13 cellular contexts compared by ENCODE assay signal in genomic region chr10:23656735-23657134, GRCh38.
A peak's percentile ranks its signal among the peaks of the same experiment; 100 is the strongest.
DNase-seq lines count a peak whose midpoint lies in the region; ATAC-seq, FAIRE-seq and TF ChIP-seq lines count a peak whose summit lies in the region.
"Had no signal": no experiment of that assay in that cellular context is flagged by ENCODE, and none has a peak within 500 bp of the region (broad histone marks: within the 10 kb centered on the region; RNA-seq: fewer than 3 reads in every experiment).

No MANE protein-coding gene starts in this region.

- intact Hi-C loops in adrenal gland (cut with DNase I) (no loop called here), HepG2 (cut with micrococcal nuclease; ENCODE audit: unreplicated experiment) (loop anchor here (1.0 kb wide), 1 partner anchor 342 kb away; no protein-coding TSS in a partner anchor)

- ATAC-seq in GM23338 (peak; percentile 59), HepG2 (no peak), GM18498 (IDR thresholded peaks at IDR 0.05; ENCODE audit: unreplicated experiment) (no peak), omental fat pad (ENCODE audit: low FRiP score) (no peak), HG03175 (IDR thresholded peaks at IDR 0.05; ENCODE audit: unreplicated experiment) (no peak)
- ATAC-seq: left ventricle myocardium superior had no signal

- H3K27me3 ChIP-seq in BE2C, result no peaks in the 10 kb centered on the region
- H3K27me3 ChIP-seq in GM23338 (ENCODE audit: insufficient read depth), result no peaks in the 10 kb centered on the region
- no peaks in the 10 kb centered on the region for H3K27me3 ChIP-seq in adrenal gland
- no peaks in the 10 kb centered on the region; a peak in 2 of 5 replicates for H3K27me3 ChIP-seq in HepG2 (ENCODE audit: control insufficient read depth in 1 of 2, insufficient read depth in 2 of 2, low read length in 2 of 2)
- H3K27me3 ChIP-seq: colonic mucosa had no signal

- H4K20me1 ChIP-seq in GM23338 (replicated peaks; ENCODE audit: insufficient read depth), result no peaks in the 10 kb centered on the region
- no peaks in the 10 kb centered on the region for H4K20me1 ChIP-seq in HepG2 (ENCODE audit: insufficient read depth, low read length)

- H3K27ac ChIP-seq in GM23338 (ENCODE audit: low read depth), result no peak overlapping the region
- no peak overlapping the region for H3K27ac ChIP-seq in adrenal gland
- no peak overlapping the region for H3K27ac ChIP-seq in HepG2 (ENCODE audit: extremely low read length, insufficient read depth, low read length)
- H3K27ac ChIP-seq: colonic mucosa had no signal

- H3K4me1 ChIP-seq in BE2C, result no peaks in the 10 kb centered on the region
- no peaks in the 10 kb centered on the region for H3K4me1 ChIP-seq in GM23338 (ENCODE audit: insufficient read depth)
- H3K4me1 ChIP-seq in adrenal gland (replicated peaks in 1 of 2), result no peaks in the 10 kb centered on the region
- H3K4me1 ChIP-seq in HepG2 (ENCODE audit: insufficient read depth, low read length), result no peaks in the 10 kb centered on the region
- H3K4me1 ChIP-seq: colonic mucosa had no signal

- H3K79me2 ChIP-seq in GM23338 (replicated peaks; ENCODE audit: insufficient read depth) (no peaks in the 10 kb centered on the region), HepG2 (ENCODE audit: insufficient read depth, low read length) (no peaks in the 10 kb centered on the region)

- H3F3A ChIP-seq in GM23338 (replicated peaks; ENCODE audit: low read depth), result no peaks in the 10 kb centered on the region

- no peak for DNase-seq in BE2C
- peak; percentile 65 for DNase-seq in GM23338 (ENCODE audit: low spot score)
- no peak for DNase-seq in adrenal gland
- no peak for DNase-seq in HepG2 (ENCODE audit: low spot score)
- no peak for DNase-seq in omental fat pad (ENCODE audit: low spot score)
- DNase-seq in NCI-H82 (lab: John Stamatoyannopoulos, UW), result no peak
- DNase-seq: colonic mucosa, left ventricle myocardium superior, NCI-H524 had no signal

- TF ChIP-seq EP300 in HepG2 (IDR thresholded peaks at IDR 0.05; ENCODE audit: low read depth in 2 of 2, low read length in 2 of 2) (no peak), HepG2 (CRISPR knock-in tag; IDR thresholded peaks at IDR 0.05; ENCODE audit: borderline replicate concordance) (no peak)

- peaks cover 11% of the 10 kb centered on the region for H3K4me1 Mint-ChIP-seq in GM23338

- H3K27ac Mint-ChIP-seq in GM23338, result no peak overlapping the region

- TF ChIP-seq POLR2A in adrenal gland (IDR thresholded peaks at IDR 0.05) (no peak), HepG2 (IDR thresholded peaks at IDR 0.05; ENCODE audit: insufficient read depth in 1 of 2, low read depth in 2 of 2, low read length in 2 of 2) (no peak)

- H3K27me3 Mint-ChIP-seq in GM23338 (ENCODE audit: insufficient read depth, low read depth, poor library complexity), result peaks cover 2% of the 10 kb centered on the region

- POLR2A ChIA-PET in HepG2 (lab: Yijun Ruan, JAX), result no interaction called here

- FAIRE-seq in HepG2 (lab: Jason Lieb, UNC), result no peak
- FAIRE-seq: G401.6, urothelium cell line had no signal

- no peaks in the 10 kb centered on the region for H3K36me3 Mint-ChIP-seq in GM23338 (ENCODE audit: low read depth)

- H3K4me3 Mint-ChIP-seq in GM23338, result no peak overlapping the region

- no peak overlapping the region for H3K9ac ChIP-seq in HepG2 (ENCODE audit: insufficient read depth, low read depth, low read length)

- peak overlapping the region; percentile 4; the same call in 1 of the 2 replicates for H2AFZ ChIP-seq in GM23338
- H2AFZ ChIP-seq in HepG2 (ENCODE audit: low read length), result no peak overlapping the region

- H3K9me3 Mint-ChIP-seq in GM23338, result no peaks in the 10 kb centered on the region

- no peaks in the 10 kb centered on the region for H3K9me2 ChIP-seq in GM23338 (ENCODE audit: insufficient read depth)

- TF ChIP-seq CTCF in BE2C (IDR thresholded peaks at IDR 0.05; ENCODE audit: low read depth, low read length) (peak; percentile 17; the same call in 1 of the 2 replicates), GM23338 (conservative IDR thresholded peaks at IDR 0.05; ENCODE audit: low read depth in 2 of 2) (peak; percentile 64 to 79), adrenal gland (IDR thresholded peaks at IDR 0.05) (peak; percentile 7 to 52 (median 42)), HepG2 (CRISPR knock-in tag; IDR thresholded peaks at IDR 0.05) (peak; percentile 25), omental fat pad (IDR thresholded peaks at IDR 0.05) (no peak)

- no peak overlapping the region for H3K4me3 ChIP-seq in BE2C (ENCODE audit: low read depth, low read length)
- no peak overlapping the region for H3K4me3 ChIP-seq in GM23338
- H3K4me3 ChIP-seq in adrenal gland, result no peak overlapping the region
- no peak overlapping the region for H3K4me3 ChIP-seq in HepG2 (replicated peaks in 1 of 3; ENCODE audit: insufficient read depth in 1 of 3, low read depth in 2 of 3, low read length in 3 of 3)
- H3K4me3 ChIP-seq: colonic mucosa had no signal

- no TSS peak for BruUV-seq in HepG2 (replicated peaks; lab: Mats Ljungman, UMichigan)

- H3K9me3 ChIP-seq in BE2C, result no peaks in the 10 kb centered on the region
- H3K9me3 ChIP-seq in adrenal gland (replicated peaks in 1 of 3), result no peaks in the 10 kb centered on the region
- no peaks in the 10 kb centered on the region for H3K9me3 ChIP-seq in HepG2 (ENCODE audit: low read length)
- H3K9me3 ChIP-seq: colonic mucosa had no signal

- TF ChIP-seq RAD21 in HepG2 (CRISPR knock-in tag; IDR thresholded peaks at IDR 0.05), result no peak

- no peak overlapping the region for H3K4me2 ChIP-seq in GM23338
- H3K4me2 ChIP-seq in HepG2 (ENCODE audit: low read depth, low read length), result no peak overlapping the region

- in situ Hi-C loops in HepG2 (cut with HindIII; ENCODE audit: extremely low pct_ligation_motif_present, low pct_unique_long_range_greater_than_20kb), result no loop called here

- no peaks in the 10 kb centered on the region for H3K36me3 ChIP-seq in BE2C
- no peaks in the 10 kb centered on the region for H3K36me3 ChIP-seq in GM23338 (ENCODE audit: insufficient read depth)
- H3K36me3 ChIP-seq in adrenal gland (replicated peaks in 1 of 2), result no peaks in the 10 kb centered on the region
- H3K36me3 ChIP-seq in HepG2 (replicated peaks in 1 of 2; ENCODE audit: control insufficient read depth in 1 of 2, insufficient read depth in 2 of 2, low read length in 2 of 2), result no peaks in the 10 kb centered on the region
- H3K36me3 ChIP-seq: colonic mucosa had no signal

- CTCF ChIA-PET in HepG2 (lab: Yijun Ruan, JAX; ENCODE audit: low intra/inter-chr PET ratio, low total read pairs), result interaction anchor here (1.3 kb wide), 1 partner anchor 342 kb away, joined by 8 read pairs; no protein-coding TSS in a partner anchor

TF ChIP-seq in GM23338, 12 proteins besides CTCF, POLR2A, EP300 and RAD21 (continues in another document):
- no peak for TF ChIP-seq POLR2AphosphoS5 (IDR thresholded peaks at IDR 0.05; ENCODE audit: low read depth)
- TF ChIP-seq, protein P1, sequence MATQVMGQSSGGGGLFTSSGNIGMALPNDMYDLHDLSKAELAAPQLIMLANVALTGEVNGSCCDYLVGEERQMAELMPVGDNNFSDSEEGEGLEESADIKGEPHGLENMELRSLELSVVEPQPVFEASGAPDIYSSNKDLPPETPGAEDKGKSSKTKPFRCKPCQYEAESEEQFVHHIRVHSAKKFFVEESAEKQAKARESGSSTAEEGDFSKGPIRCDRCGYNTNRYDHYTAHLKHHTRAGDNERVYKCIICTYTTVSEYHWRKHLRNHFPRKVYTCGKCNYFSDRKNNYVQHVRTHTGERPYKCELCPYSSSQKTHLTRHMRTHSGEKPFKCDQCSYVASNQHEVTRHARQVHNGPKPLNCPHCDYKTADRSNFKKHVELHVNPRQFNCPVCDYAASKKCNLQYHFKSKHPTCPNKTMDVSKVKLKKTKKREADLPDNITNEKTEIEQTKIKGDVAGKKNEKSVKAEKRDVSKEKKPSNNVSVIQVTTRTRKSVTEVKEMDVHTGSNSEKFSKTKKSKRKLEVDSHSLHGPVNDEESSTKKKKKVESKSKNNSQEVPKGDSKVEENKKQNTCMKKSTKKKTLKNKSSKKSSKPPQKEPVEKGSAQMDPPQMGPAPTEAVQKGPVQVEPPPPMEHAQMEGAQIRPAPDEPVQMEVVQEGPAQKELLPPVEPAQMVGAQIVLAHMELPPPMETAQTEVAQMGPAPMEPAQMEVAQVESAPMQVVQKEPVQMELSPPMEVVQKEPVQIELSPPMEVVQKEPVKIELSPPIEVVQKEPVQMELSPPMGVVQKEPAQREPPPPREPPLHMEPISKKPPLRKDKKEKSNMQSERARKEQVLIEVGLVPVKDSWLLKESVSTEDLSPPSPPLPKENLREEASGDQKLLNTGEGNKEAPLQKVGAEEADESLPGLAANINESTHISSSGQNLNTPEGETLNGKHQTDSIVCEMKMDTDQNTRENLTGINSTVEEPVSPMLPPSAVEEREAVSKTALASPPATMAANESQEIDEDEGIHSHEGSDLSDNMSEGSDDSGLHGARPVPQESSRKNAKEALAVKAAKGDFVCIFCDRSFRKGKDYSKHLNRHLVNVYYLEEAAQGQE (IDR thresholded peaks at IDR 0.05; ENCODE audit: unreplicated experiment), result no peak
- no peak for TF ChIP-seq ZNF331 (CRISPR knock-in tag; IDR thresholded peaks at IDR 0.05; ENCODE audit: low read depth)

TF ChIP-seq in HepG2, 621 proteins besides CTCF, POLR2A, EP300 and RAD21:
- TF ChIP-seq STAG1 (CRISPR knock-in tag; IDR thresholded peaks at IDR 0.05) (peak; percentile 36), ZFX (CRISPR knock-in tag; IDR thresholded peaks at IDR 0.05; ENCODE audit: low read depth) (no peak), ZFAT (CRISPR knock-in tag; conservative IDR thresholded peaks at IDR 0.05) (no peak), ZNF543 (CRISPR knock-in tag; IDR thresholded peaks at IDR 0.05) (no peak)
- TF ChIP-seq, protein P2, sequence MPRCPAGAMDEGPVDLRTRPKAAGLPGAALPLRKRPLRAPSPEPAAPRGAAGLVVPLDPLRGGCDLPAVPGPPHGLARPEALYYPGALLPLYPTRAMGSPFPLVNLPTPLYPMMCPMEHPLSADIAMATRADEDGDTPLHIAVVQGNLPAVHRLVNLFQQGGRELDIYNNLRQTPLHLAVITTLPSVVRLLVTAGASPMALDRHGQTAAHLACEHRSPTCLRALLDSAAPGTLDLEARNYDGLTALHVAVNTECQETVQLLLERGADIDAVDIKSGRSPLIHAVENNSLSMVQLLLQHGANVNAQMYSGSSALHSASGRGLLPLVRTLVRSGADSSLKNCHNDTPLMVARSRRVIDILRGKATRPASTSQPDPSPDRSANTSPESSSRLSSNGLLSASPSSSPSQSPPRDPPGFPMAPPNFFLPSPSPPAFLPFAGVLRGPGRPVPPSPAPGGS (CRISPR knock-in tag; IDR thresholded peaks at IDR 0.05), result no peak

Comparison
In these comparisons a context has a peak if more than half of its experiments do, and no peak if none do; other contexts are left out.
1. CTCF ChIP-seq: peak in BE2C (single experiment), GM23338 (2 of 2), adrenal gland (6 of 6) and HepG2 (single experiment); none in omental fat pad (0 of 3).